ENCODE assay signal across 1 cellular context in the genomic region with DNA sequence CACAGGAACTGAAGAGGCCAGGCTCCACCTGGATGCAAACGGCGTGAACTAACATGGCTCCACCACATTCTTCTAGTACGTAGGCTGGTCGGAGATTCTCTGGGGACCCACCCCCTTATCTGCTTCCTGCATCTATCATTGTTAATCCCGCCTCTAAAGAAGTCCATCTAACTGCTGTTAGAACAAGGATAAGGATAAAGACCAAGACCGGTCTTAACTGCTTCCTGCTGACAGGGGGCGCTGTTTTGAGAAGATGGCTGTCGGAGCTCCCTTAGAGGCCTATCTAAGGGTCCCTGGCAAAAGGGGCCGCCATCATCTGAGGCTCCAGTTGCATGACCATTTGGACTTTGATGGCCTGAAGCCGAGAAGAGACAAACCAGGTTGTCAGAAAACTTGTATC.
A peak's percentile ranks its signal among the peaks of the same experiment; 100 is the strongest.
TF ChIP-seq lines count a peak whose summit lies in the region.

No MANE protein-coding gene starts in this region.

TF ChIP-seq in K562, 482 proteins besides CTCF, POLR2A, EP300 and RAD21:
- TF ChIP-seq CTBP1 (IDR thresholded peaks at IDR 0.05; ENCODE audit: borderline replicate concordance) (peak; percentile 21; the same call in 1 of the 2 replicates), ZNF140 (CRISPR knock-in tag; IDR thresholded peaks at IDR 0.05) (no peak), YY1 (IDR thresholded peaks at IDR 0.05; ENCODE audit: borderline replicate concordance in 1 of 3, control insufficient read depth in 1 of 3, extremely low read depth in 1 of 3, insufficient read depth in 3 of 3, insufficient read length in 1 of 3, insufficient replicate concordance in 2 of 3, low read depth in 1 of 3, low read length in 2 of 3) (peak in 2 of 3 experiments; percentile 26 to 75), RCOR1 (IDR thresholded peaks at IDR 0.05; ENCODE audit: borderline replicate concordance in 1 of 2, low read depth in 2 of 2, low read length in 2 of 2) (0 out of 4 replicates have a peak, but pooled peaks of 1 of the 2 experiments have one; percentile 23)
TF ChIP-seq in K562: peak in this region for 3.
